1 cellular context compared by ENCODE assay signal in genomic region chr11:18246379-18247161, GRCh38.
A peak's percentile ranks its signal among the peaks of the same experiment; 100 is the strongest.
TF ChIP-seq lines count a peak whose summit lies in the region.

No MANE protein-coding gene starts in this region.

TF ChIP-seq in GM12878, 131 proteins besides CTCF, POLR2A, EP300 and RAD21:
- TF ChIP-seq ATF7 (IDR thresholded peaks at IDR 0.05; ENCODE audit: low read depth) (peak; percentile 63), MTA2 (IDR thresholded peaks at IDR 0.05; ENCODE audit: low read depth) (0 out of 2 replicates have a peak, but pooled peaks have one; percentile 5), RUNX3 (IDR thresholded peaks at IDR 0.05; ENCODE audit: low read length) (peak; percentile 76), IKZF2 (IDR thresholded peaks at IDR 0.05) (peak; percentile 77 to 88; a peak in 3 of 4 replicates), NBN (IDR thresholded peaks at IDR 0.05) (peak; percentile 80), TCF3 (IDR thresholded peaks at IDR 0.05; ENCODE audit: borderline replicate concordance, insufficient read depth, low read depth, low read length) (0 out of 2 replicates have a peak, but pooled peaks have one; percentile 14), TCF12 (IDR thresholded peaks at IDR 0.05; ENCODE audit: low read depth, low read length) (peak; percentile 70; the same call in 1 of the 2 replicates), ZNF384 (IDR thresholded peaks at IDR 0.05; ENCODE audit: borderline replicate concordance, low read depth, low read length) (peak; percentile 74), HDGF (IDR thresholded peaks at IDR 0.05) (peak; percentile 34; the same call in 1 of the 2 replicates), MXI1 (IDR thresholded peaks at IDR 0.05; ENCODE audit: low read depth, low read length) (0 out of 2 replicates have a peak, but pooled peaks have one; percentile 38), BHLHE40 (IDR thresholded peaks at IDR 0.05; ENCODE audit: borderline replicate concordance in 1 of 2, low read depth in 2 of 2, low read length in 1 of 2) (peak in 1 of 2 experiments; percentile 90; a peak in 2 of 4 replicates), MEF2B (IDR thresholded peaks at IDR 0.05; ENCODE audit: partially characterized antibody, poor library complexity, severe bottlenecking) (peak; percentile 38), CREB1 (IDR thresholded peaks at IDR 0.05; ENCODE audit: low read depth) (0 out of 2 replicates have a peak, but pooled peaks have one; percentile 21), SMARCA5 (IDR thresholded peaks at IDR 0.05) (peak; percentile 48; the same call in 1 of the 2 replicates), DPF2 (IDR thresholded peaks at IDR 0.05) (peak; percentile 82; the same call in 1 of the 2 replicates), CREM (IDR thresholded peaks at IDR 0.05; ENCODE audit: low read depth) (peak; percentile 40; the same call in 1 of the 2 replicates), POU2F2 (IDR thresholded peaks at IDR 0.05; ENCODE audit: borderline replicate concordance, low read depth, low read length) (0 out of 3 replicates have a peak, but pooled peaks have one; percentile 34), ETV6 (conservative IDR thresholded peaks at IDR 0.05 in 1 of 2, IDR thresholded peaks at IDR 0.05 in 1 of 2; ENCODE audit: borderline replicate concordance in 1 of 2, low read depth in 1 of 2) (peak in 1 of 2 experiments; percentile 54; a peak in 2 of 4 replicates), IKZF1 (conservative IDR thresholded peaks at IDR 0.05) (peak; percentile 83), NFIC (IDR thresholded peaks at IDR 0.05; ENCODE audit: low read depth, low read length) (peak; percentile 37), EED (IDR thresholded peaks at IDR 0.05; ENCODE audit: low read depth) (peak; percentile 84), JUNB (IDR thresholded peaks at IDR 0.05) (peak; percentile 79), BCL11A (IDR thresholded peaks at IDR 0.05; ENCODE audit: low read depth, low read length) (0 out of 2 replicates have a peak, but pooled peaks have one; percentile 23), IRF4 (IDR thresholded peaks at IDR 0.05; ENCODE audit: low read depth, low read length) (peak; percentile 80), GATAD2B (conservative IDR thresholded peaks at IDR 0.05; ENCODE audit: low read depth) (peak; percentile 36; the same call in 1 of the 2 replicates), JUND (IDR thresholded peaks at IDR 0.05; ENCODE audit: low read depth, low read length) (peak; percentile 29; the same call in 1 of the 2 replicates)
- TF ChIP-seq, protein P1, sequence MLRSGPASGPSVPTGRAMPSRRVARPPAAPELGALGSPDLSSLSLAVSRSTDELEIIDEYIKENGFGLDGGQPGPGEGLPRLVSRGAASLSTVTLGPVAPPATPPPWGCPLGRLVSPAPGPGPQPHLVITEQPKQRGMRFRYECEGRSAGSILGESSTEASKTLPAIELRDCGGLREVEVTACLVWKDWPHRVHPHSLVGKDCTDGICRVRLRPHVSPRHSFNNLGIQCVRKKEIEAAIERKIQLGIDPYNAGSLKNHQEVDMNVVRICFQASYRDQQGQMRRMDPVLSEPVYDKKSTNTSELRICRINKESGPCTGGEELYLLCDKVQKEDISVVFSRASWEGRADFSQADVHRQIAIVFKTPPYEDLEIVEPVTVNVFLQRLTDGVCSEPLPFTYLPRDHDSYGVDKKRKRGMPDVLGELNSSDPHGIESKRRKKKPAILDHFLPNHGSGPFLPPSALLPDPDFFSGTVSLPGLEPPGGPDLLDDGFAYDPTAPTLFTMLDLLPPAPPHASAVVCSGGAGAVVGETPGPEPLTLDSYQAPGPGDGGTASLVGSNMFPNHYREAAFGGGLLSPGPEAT (IDR thresholded peaks at IDR 0.05; ENCODE audit: low read depth): peak; percentile 52; the same call in 1 of the 2 replicates
- TF ChIP-seq, protein P2, sequence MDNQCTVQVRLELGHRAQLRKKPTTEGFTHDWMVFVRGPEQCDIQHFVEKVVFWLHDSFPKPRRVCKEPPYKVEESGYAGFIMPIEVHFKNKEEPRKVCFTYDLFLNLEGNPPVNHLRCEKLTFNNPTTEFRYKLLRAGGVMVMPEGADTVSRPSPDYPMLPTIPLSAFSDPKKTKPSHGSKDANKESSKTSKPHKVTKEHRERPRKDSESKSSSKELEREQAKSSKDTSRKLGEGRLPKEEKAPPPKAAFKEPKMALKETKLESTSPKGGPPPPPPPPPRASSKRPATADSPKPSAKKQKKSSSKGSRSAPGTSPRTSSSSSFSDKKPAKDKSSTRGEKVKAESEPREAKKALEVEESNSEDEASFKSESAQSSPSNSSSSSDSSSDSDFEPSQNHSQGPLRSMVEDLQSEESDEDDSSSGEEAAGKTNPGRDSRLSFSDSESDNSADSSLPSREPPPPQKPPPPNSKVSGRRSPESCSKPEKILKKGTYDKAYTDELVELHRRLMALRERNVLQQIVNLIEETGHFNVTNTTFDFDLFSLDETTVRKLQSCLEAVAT (IDR thresholded peaks at IDR 0.05): 0 out of 2 replicates have a peak, but pooled peaks have one; percentile 44
